Comparison of ENCODE assay signal across 8 cellular contexts in the genomic region with DNA sequence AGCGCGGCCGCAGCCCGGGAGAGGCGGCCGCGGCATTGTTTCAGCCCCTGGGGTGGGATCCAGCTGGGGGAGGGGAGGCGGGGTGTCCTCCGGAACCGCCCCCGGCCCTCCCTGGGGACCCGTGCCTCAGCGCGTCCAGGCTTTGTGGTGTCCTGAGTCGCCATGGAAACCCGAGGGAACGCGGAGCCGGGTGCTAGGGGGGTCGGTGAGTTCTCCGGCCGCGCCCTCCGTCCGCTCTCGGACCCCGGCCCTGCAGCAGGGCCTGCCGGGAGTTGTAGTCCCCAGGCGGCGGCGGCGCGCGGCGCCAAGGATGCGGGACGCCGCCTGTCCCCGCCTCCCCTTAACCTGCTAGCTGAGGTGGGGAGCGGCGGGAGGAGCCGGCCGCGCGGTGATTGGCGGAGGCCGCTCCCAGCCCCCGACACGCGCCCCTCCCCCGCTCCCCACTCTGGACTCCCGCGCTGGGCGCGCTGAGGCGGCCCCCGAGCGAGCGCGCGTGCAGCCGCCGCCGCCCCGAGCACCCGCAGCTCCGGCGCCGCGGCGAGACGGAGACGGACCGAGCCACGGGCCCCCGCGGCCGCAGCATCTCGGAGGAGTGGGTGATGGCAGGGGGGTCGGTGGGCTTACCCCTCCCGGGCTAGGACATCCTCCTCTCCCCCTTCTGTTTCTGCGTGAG. TPM values are rescaled to one million over a fixed set of nuclear protein-coding genes. Genes with fewer than 3 reads are reported as not detected.
DNase-seq lines count a peak whose midpoint lies in the region; ATAC-seq, FAIRE-seq and TF ChIP-seq lines count a peak whose summit lies in the region.

A gene with protein sequence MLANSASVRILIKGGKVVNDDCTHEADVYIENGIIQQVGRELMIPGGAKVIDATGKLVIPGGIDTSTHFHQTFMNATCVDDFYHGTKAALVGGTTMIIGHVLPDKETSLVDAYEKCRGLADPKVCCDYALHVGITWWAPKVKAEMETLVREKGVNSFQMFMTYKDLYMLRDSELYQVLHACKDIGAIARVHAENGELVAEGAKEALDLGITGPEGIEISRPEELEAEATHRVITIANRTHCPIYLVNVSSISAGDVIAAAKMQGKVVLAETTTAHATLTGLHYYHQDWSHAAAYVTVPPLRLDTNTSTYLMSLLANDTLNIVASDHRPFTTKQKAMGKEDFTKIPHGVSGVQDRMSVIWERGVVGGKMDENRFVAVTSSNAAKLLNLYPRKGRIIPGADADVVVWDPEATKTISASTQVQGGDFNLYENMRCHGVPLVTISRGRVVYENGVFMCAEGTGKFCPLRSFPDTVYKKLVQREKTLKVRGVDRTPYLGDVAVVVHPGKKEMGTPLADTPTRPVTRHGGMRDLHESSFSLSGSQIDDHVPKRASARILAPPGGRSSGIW (plus strand): TSS at position 470 of the 673 bp plus-strand sequence. CDS start 50,368 bp downstream, outside the sequence.

- intact Hi-C loops in head of caudate nucleus (cut with DNase I): loop anchor here (2.0 to 5.0 kb wide), 2 partner anchors 75 to 95 kb away; no protein-coding TSS in a partner anchor
- intact Hi-C loops in sigmoid colon (cut with DNase I): loop anchor here (5.0 kb wide), 1 partner anchor 170 kb away; no protein-coding TSS in a partner anchor

- no peak for TF ChIP-seq EP300 in sigmoid colon (IDR thresholded peaks at IDR 0.05)

- CTCF ChIA-PET in WTC11 (lab: Charles Lee): interaction anchor here (0.9 to 7.8 kb wide), 11 partner anchors 16 to 178 kb away, joined by 3 to 315 read pairs (median 33); no protein-coding TSS in a partner anchor

- WGBS in sigmoid colon, 2 donors: 1 to 2% methylated on average over 82 of the region's 82 CpGs

- no peaks in the 10 kb centered on the region for H3K9me3 ChIP-seq in sigmoid colon

- peaks cover 78% of the 10 kb centered on the region for H3K27me3 Mint-ChIP-seq in WTC11 (ENCODE audit: low read depth)

- peak within 1 kb of the TSS; percentile 79 for H3K4me3 Mint-ChIP-seq in WTC11

- ATAC-seq in WTC11 (peak; percentile 78), HG03280 (IDR thresholded peaks at IDR 0.05; ENCODE audit: unreplicated experiment) (no peak)

- H3K27me3 ChIP-seq in sigmoid colon: peaks cover 35 to 93% (median 84%) of the 10 kb centered on the region in 3 donors

- peak within 1 kb of the TSS in 3 of 4 donors; percentile 26 to 42 (median 38) for H3K4me3 ChIP-seq in sigmoid colon

- peaks cover 0 to 39% (median 37%) of the 10 kb centered on the region in 4 donors for H3K4me1 ChIP-seq in sigmoid colon

- H3K4me1 Mint-ChIP-seq in WTC11: peaks cover 9% of the 10 kb centered on the region

- no peaks in the 10 kb centered on the region for H3K9me3 Mint-ChIP-seq in WTC11

- no peak for FAIRE-seq in GM12892 (lab: Jason Lieb, UNC)

- no peak within 1 kb of the TSS for H3K27ac ChIP-seq in sigmoid colon

- H3K36me3 Mint-ChIP-seq in WTC11: no peaks in the 10 kb centered on the region

- H3K27ac Mint-ChIP-seq in WTC11: no peak within 1 kb of the TSS

- no peak for TF ChIP-seq POLR2A in sigmoid colon (IDR thresholded peaks at IDR 0.05)
- no peak for TF ChIP-seq POLR2A in GM12892 (IDR thresholded peaks at IDR 0.05; ENCODE audit: low read depth, low read length)

- H3K36me3 ChIP-seq in sigmoid colon: no peaks in the 10 kb centered on the region

- DNase-seq in DMS 273 treated with DMSO at 0.1 percent for 48 hours (lab: John Stamatoyannopoulos, UW) (peak; percentile 25), NCI-H128 (lab: John Stamatoyannopoulos, UW; ENCODE audit: unreplicated experiment) (peak; percentile 82), WTC11 (ENCODE audit: low spot score) (peak; percentile 87), head of caudate nucleus (peak; percentile 40 to 91 (median 82)), sigmoid colon (no peak), T1000 (lab: John Stamatoyannopoulos, UW) (no peak), GM12892 (ENCODE audit: insufficient read length) (no peak)

- no peak for TF ChIP-seq CTCF in WTC11 (IDR thresholded peaks at IDR 0.05)
- TF ChIP-seq CTCF in sigmoid colon (IDR thresholded peaks at IDR 0.05): no peak

- POLR2A ChIA-PET in WTC11 (lab: Charles Lee): interaction anchor here (0.6 to 1.5 kb wide), 2 partner anchors 169 to 907 kb away, joined by 4 to 7 read pairs; no protein-coding TSS in a partner anchor

TF ChIP-seq in WTC11, 78 proteins besides CTCF, POLR2A, EP300 and RAD21 (continues in another document):
- TF ChIP-seq, protein P1, sequence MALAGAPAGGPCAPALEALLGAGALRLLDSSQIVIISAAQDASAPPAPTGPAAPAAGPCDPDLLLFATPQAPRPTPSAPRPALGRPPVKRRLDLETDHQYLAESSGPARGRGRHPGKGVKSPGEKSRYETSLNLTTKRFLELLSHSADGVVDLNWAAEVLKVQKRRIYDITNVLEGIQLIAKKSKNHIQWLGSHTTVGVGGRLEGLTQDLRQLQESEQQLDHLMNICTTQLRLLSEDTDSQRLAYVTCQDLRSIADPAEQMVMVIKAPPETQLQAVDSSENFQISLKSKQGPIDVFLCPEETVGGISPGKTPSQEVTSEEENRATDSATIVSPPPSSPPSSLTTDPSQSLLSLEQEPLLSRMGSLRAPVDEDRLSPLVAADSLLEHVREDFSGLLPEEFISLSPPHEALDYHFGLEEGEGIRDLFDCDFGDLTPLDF (CRISPR knock-in tag; IDR thresholded peaks at IDR 0.05): no peak
- TF ChIP-seq TP53 (CRISPR knock-in tag; IDR thresholded peaks at IDR 0.05): no peak
- TF ChIP-seq, protein P2, sequence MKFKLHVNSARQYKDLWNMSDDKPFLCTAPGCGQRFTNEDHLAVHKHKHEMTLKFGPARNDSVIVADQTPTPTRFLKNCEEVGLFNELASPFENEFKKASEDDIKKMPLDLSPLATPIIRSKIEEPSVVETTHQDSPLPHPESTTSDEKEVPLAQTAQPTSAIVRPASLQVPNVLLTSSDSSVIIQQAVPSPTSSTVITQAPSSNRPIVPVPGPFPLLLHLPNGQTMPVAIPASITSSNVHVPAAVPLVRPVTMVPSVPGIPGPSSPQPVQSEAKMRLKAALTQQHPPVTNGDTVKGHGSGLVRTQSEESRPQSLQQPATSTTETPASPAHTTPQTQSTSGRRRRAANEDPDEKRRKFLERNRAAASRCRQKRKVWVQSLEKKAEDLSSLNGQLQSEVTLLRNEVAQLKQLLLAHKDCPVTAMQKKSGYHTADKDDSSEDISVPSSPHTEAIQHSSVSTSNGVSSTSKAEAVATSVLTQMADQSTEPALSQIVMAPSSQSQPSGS (CRISPR knock-in tag; IDR thresholded peaks at IDR 0.05; ENCODE audit: borderline replicate concordance, low read depth): no peak
- TF ChIP-seq ZNF423 (CRISPR knock-in tag; IDR thresholded peaks at IDR 0.05): no peak
- TF ChIP-seq, protein P3, sequence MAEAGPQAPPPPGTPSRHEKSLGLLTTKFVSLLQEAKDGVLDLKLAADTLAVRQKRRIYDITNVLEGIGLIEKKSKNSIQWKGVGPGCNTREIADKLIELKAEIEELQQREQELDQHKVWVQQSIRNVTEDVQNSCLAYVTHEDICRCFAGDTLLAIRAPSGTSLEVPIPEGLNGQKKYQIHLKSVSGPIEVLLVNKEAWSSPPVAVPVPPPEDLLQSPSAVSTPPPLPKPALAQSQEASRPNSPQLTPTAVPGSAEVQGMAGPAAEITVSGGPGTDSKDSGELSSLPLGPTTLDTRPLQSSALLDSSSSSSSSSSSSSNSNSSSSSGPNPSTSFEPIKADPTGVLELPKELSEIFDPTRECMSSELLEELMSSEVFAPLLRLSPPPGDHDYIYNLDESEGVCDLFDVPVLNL (CRISPR knock-in tag; IDR thresholded peaks at IDR 0.05; ENCODE audit: borderline replicate concordance, low read depth): peak; percentile 22; the same call in 1 of the 2 replicates
- TF ChIP-seq, protein P4, sequence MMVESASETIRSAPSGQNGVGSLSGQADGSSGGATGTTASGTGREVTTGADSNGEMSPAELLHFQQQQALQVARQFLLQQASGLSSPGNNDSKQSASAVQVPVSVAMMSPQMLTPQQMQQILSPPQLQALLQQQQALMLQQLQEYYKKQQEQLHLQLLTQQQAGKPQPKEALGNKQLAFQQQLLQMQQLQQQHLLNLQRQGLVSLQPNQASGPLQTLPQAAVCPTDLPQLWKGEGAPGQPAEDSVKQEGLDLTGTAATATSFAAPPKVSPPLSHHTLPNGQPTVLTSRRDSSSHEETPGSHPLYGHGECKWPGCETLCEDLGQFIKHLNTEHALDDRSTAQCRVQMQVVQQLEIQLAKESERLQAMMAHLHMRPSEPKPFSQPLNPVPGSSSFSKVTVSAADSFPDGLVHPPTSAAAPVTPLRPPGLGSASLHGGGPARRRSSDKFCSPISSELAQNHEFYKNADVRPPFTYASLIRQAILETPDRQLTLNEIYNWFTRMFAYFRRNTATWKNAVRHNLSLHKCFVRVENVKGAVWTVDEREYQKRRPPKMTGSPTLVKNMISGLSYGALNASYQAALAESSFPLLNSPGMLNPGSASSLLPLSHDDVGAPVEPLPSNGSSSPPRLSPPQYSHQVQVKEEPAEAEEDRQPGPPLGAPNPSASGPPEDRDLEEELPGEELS (CRISPR knock-in tag; IDR thresholded peaks at IDR 0.05): 0 out of 2 replicates have a peak, but pooled peaks have one; percentile 37
- no peak for TF ChIP-seq NFATC4 (CRISPR knock-in tag; IDR thresholded peaks at IDR 0.05)
- TF ChIP-seq SP1 (CRISPR knock-in tag; conservative IDR thresholded peaks at IDR 0.05): peak; percentile 33; the same call in 1 of the 2 replicates
- TF ChIP-seq, protein P5, sequence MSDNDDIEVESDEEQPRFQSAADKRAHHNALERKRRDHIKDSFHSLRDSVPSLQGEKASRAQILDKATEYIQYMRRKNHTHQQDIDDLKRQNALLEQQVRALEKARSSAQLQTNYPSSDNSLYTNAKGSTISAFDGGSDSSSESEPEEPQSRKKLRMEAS (CRISPR knock-in tag; IDR thresholded peaks at IDR 0.05): 0 out of 2 replicates have a peak, but pooled peaks have one; percentile 25
- TF ChIP-seq ELF4 (CRISPR knock-in tag; IDR thresholded peaks at IDR 0.05; ENCODE audit: low read depth): no peak
- no peak for TF ChIP-seq NR1H2 (CRISPR knock-in tag; IDR thresholded peaks at IDR 0.05)
- TF ChIP-seq CBFB (CRISPR knock-in tag; IDR thresholded peaks at IDR 0.05; ENCODE audit: low read depth): no peak

RNA-seq across cellular contexts. Expression of the gene that starts here (rescaled TPM):
- 7.6 to 12.1 TPM (median 9.2 TPM) in 3 replicates for total RNA-seq in WTC11 (2021)
- 1 to 10 TPM in 2 of 4 donors, under 1 TPM in 2; 0.16 to 1.9 (median 1.0) TPM for total RNA-seq in sigmoid colon
- under 1 TPM in 1 of 3 donors, not detected in 2; 0.74 TPM for polyA plus RNA-seq in sigmoid colon
- not detected for polyA plus RNA-seq in GM12892 (2012; ENCODE audit: missing spikeins)

Comparison
In these comparisons a context has a peak if more than half of its experiments do, and no peak if none do; other contexts are left out.
1. DNase-seq: peak in DMS 273 treated with DMSO at 0.1 percent for 48 hours (single experiment), NCI-H128 (single experiment), WTC11 (single experiment) and head of caudate nucleus (42 of 42); none in sigmoid colon (single experiment), T1000 (single experiment) and GM12892 (single experiment).